ENCODE assay signal across 8 cellular contexts in genomic region chr3:106333911-106334618, GRCh38.
DNase-seq lines count a peak whose midpoint lies in the region; ATAC-seq and TF ChIP-seq lines count a peak whose summit lies in the region.

No MANE protein-coding gene starts in this region.

- peak overlapping the region; percentile 46 for H3K4me2 ChIP-seq in PC-9

- 0 out of 2 replicates have a peak, but pooled peaks cover 11% of the 10 kb centered on the region for H3K36me3 ChIP-seq in PC-9 (ENCODE audit: low read depth)
- H3K36me3 ChIP-seq in stomach = no peaks in the 10 kb centered on the region

- peaks cover 14% of the 10 kb centered on the region for H3F3A ChIP-seq in PC-9 (ENCODE audit: insufficient read depth, low read depth)

- no peaks in the 10 kb centered on the region for H4K20me1 ChIP-seq in PC-9 (ENCODE audit: insufficient read depth)

- DNase-seq in AG10803 (ENCODE audit: low read depth) (peak; percentile 42), PC-9 (peak; percentile 30 to 97), CD1c-positive myeloid dendritic cell (ENCODE audit: extremely low spot score) (no peak), stomach (no peak), T1000 (lab: John Stamatoyannopoulos, UW) (no peak)

- no peaks in the 10 kb centered on the region for H3K79me2 ChIP-seq in PC-9 (ENCODE audit: low read depth)

- POLR2A ChIA-PET in PC-9 (lab: Charles Lee; ENCODE audit: unreplicated experiment) = no interaction called here

- peak overlapping the region; percentile 14 for H3K4me3 Mint-ChIP-seq in stimulated activated memory B cell treated with anti-CD40 and anti-IgM and Interleukin-4, amounts not matched to agents 10 μg/mL and 1 μg/mL and 100 μg/mL, for 72 hours

- H3K27me3 ChIP-seq in PC-9 (ENCODE audit: insufficient read depth, low read depth) (no peaks in the 10 kb centered on the region), stomach (no peaks in the 10 kb centered on the region)

- TF ChIP-seq POLR2A in stomach (IDR thresholded peaks at IDR 0.05) = no peak

- H3K36me3 Mint-ChIP-seq in stimulated activated memory B cell treated with anti-CD40 and anti-IgM and Interleukin-4, amounts not matched to agents 10 μg/mL and 1 μg/mL and 100 μg/mL, for 72 hours = no peaks in the 10 kb centered on the region

- intact Hi-C loops in PC-9 (cut with micrococcal nuclease; ENCODE audit: unreplicated experiment) (loop anchor here (5.0 to 10.0 kb wide), 4 partner anchors 219 to 731 kb away; partner anchors contain the start of gene CBLB), stomach (cut with DNase I; ENCODE audit: low total_unique reads) (no loop called here)

- H3K4me3 ChIP-seq in AG10803 (ENCODE audit: low read length) (no peak overlapping the region), PC-9 (peak overlapping the region; percentile 6; the same call in 1 of the 2 replicates), stomach (no peak overlapping the region)

- CTCF ChIA-PET in PC-9 (lab: Charles Lee) = no interaction called here

- no peaks in the 10 kb centered on the region for H3K9me2 ChIP-seq in PC-9 (ENCODE audit: insufficient read depth)

- peaks cover 19% of the 10 kb centered on the region for H3K9me3 ChIP-seq in PC-9 (ENCODE audit: insufficient read depth, low read depth)
- no peaks in the 10 kb centered on the region for H3K9me3 ChIP-seq in stomach

- H3K4me1 ChIP-seq in PC-9 (replicated peaks; ENCODE audit: insufficient read depth) = peaks cover 25% of the 10 kb centered on the region
- no peaks in the 10 kb centered on the region for H3K4me1 ChIP-seq in stomach

- no peak for TF ChIP-seq EP300 in stomach (IDR thresholded peaks at IDR 0.05)

- H2AFZ ChIP-seq in PC-9 = peak overlapping the region; percentile 61

- H3K27ac ChIP-seq in PC-9 (peak overlapping the region; percentile 64), stomach (no peak overlapping the region)

- H3K9me3 Mint-ChIP-seq in stimulated activated memory B cell treated with anti-CD40 and anti-IgM and Interleukin-4, amounts not matched to agents 10 μg/mL and 1 μg/mL and 100 μg/mL, for 72 hours = no peaks in the 10 kb centered on the region

- WGBS in stomach, 5 donors = 47 to 62% (median 60%) methylated on average over 3 of the region's 3 CpGs

- ATAC-seq in GM21619 (IDR thresholded peaks at IDR 0.05; ENCODE audit: unreplicated experiment) = peak; percentile 65
- ATAC-seq in esophagus mucosa = peak; percentile 93
- ATAC-seq in stimulated activated memory B cell treated with anti-CD40 and anti-IgM and Interleukin-4, amounts not matched to agents 10 μg/mL and 1 μg/mL and 100 μg/mL, for 72 hours = peak; percentile 74

- peaks cover 56% of the 10 kb centered on the region for H3K4me1 Mint-ChIP-seq in stimulated activated memory B cell treated with anti-CD40 and anti-IgM and Interleukin-4, amounts not matched to agents 10 μg/mL and 1 μg/mL and 100 μg/mL, for 72 hours

- H3K27me3 Mint-ChIP-seq in stimulated activated memory B cell treated with anti-CD40 and anti-IgM and Interleukin-4, amounts not matched to agents 10 μg/mL and 1 μg/mL and 100 μg/mL, for 72 hours = no peaks in the 10 kb centered on the region

- peak overlapping the region; percentile 63 for H3K27ac Mint-ChIP-seq in stimulated activated memory B cell treated with anti-CD40 and anti-IgM and Interleukin-4, amounts not matched to agents 10 μg/mL and 1 μg/mL and 100 μg/mL, for 72 hours

- BruUV-seq in PC-9 (replicated peaks; lab: Mats Ljungman, UMichigan) = no TSS peak

- no peak for TF ChIP-seq CTCF in AG10803 (conservative IDR thresholded peaks at IDR 0.05; ENCODE audit: low read length)
- no peak for TF ChIP-seq CTCF in PC-9 (conservative IDR thresholded peaks at IDR 0.05)
- TF ChIP-seq CTCF in stomach (IDR thresholded peaks at IDR 0.05) = no peak

Comparison
In these comparisons a context has a peak if more than half of its experiments do, and no peak if none do; other contexts are left out.
1. DNase-seq: peak in AG10803 (single experiment) and PC-9 (2 of 2); none in CD1c-positive myeloid dendritic cell (single experiment), stomach (single experiment) and T1000 (single experiment).
2. Peak in every context shown above with its lines, with median percentiles within 50 percentile points of each other: ATAC-seq.